ENCODE assay signal across 9 cellular contexts in the genomic region with DNA sequence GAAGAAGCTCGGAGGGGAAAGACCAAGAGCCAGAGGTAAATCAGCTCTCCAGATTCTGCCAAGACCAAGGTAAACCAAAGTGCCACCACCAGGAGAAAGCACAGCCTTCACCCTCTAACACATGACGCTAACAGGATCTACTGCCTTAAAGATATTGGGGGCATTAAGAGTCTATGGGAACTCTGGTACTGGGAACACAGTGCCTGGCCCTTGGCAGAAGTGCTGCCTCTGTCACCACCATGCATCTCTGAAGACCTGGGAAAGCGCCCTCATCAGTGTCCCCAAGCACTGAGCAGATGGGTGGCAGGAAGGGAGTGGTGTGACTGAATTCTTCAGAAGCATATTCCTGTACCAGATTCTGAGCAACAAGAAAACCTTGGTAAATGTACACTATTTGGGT. TPM values are rescaled to one million over a fixed set of nuclear protein-coding genes. Genes with fewer than 3 reads are reported as not detected.
DNase-seq lines count a peak whose midpoint lies in the region; ATAC-seq lines count a peak whose summit lies in the region.
"Had no signal": no experiment of that assay in that cellular context is flagged by ENCODE, and none has a peak within 500 bp of the region (broad histone marks: within the 10 kb centered on the region; RNA-seq: fewer than 3 reads in every experiment).

No MANE protein-coding gene starts in this region.

- H3K27me3 Mint-ChIP-seq in naive thymus-derived CD4-positive, alpha-beta T cell, result peaks cover 0 to 8% (median 0%) of the 10 kb centered on the region in 5 donors

- intact Hi-C loops in naive thymus-derived CD4-positive, alpha-beta T cell (cut with micrococcal nuclease), result loop anchor here in 1 of 2 donors (5.0 kb wide), 1 partner anchor 1288 kb away; no protein-coding TSS in a partner anchor

- no peaks in the 10 kb centered on the region for H3K9me3 ChIP-seq in naive thymus-derived CD4-positive, alpha-beta T cell (ENCODE audit: control insufficient read depth in 2 of 3, low read length in 3 of 3)

- peaks cover 0 to 8% (median 2%) of the 10 kb centered on the region in 5 donors for H3K36me3 Mint-ChIP-seq in naive thymus-derived CD4-positive, alpha-beta T cell

- no peaks in the 10 kb centered on the region for H3K9me3 Mint-ChIP-seq in naive thymus-derived CD4-positive, alpha-beta T cell

- peaks cover 18 to 44% (median 40%) of the 10 kb centered on the region in 7 donors for H3K4me1 Mint-ChIP-seq in naive thymus-derived CD4-positive, alpha-beta T cell

- peak overlapping the region in 5 of 9 donors; percentile 3 to 88 (median 34) for H3K27ac Mint-ChIP-seq in naive thymus-derived CD4-positive, alpha-beta T cell

- peak overlapping the region; percentile 96 for H3K4me3 ChIP-seq in ACC112 (ENCODE audit: low read depth, low read length)
- no peak overlapping the region for H3K4me3 ChIP-seq in naive thymus-derived CD4-positive, alpha-beta T cell (ENCODE audit: low read length)

- H2AFZ ChIP-seq in ACC112 (ENCODE audit: low read length, unreplicated experiment), result no peak overlapping the region

- CTCF ChIA-PET in naive thymus-derived CD4-positive, alpha-beta T cell (lab: Charles Lee), result interaction anchor here (0.6 kb wide), 1 partner anchor 11 kb away, joined by 3 read pairs; no protein-coding TSS in a partner anchor

- in situ Hi-C loops in KBM-7 (cut with MboI; ENCODE audit: low pct_unique_long_range_greater_than_20kb, low sequenced_read_pairs), result no loop called here

- peaks cover 6% of the 10 kb centered on the region; the same call in 1 of the 2 replicates for H3K36me3 ChIP-seq in ACC112 (ENCODE audit: insufficient read depth, low read length)
- peaks cover 0 to 16% (median 0%) of the 10 kb centered on the region in 3 experiments for H3K36me3 ChIP-seq in naive thymus-derived CD4-positive, alpha-beta T cell (ENCODE audit: control insufficient read depth in 2 of 3, insufficient read depth in 3 of 3, low read length in 3 of 3)

- POLR2A ChIA-PET in naive thymus-derived CD4-positive, alpha-beta T cell (lab: Charles Lee), result no interaction called here

- H3K27ac ChIP-seq in ACC112 (ENCODE audit: low read depth, low read length), result no peak overlapping the region
- no peak overlapping the region for H3K27ac ChIP-seq in naive thymus-derived CD4-positive, alpha-beta T cell (ENCODE audit: low read depth, low read length)

- H3K79me2 ChIP-seq in ACC112 (ENCODE audit: control insufficient read depth, insufficient read depth, low read length, unreplicated experiment), result peaks cover 13% of the 10 kb centered on the region

- ATAC-seq in naive thymus-derived CD4-positive, alpha-beta T cell, result no peak
- ATAC-seq in HG03039 (IDR thresholded peaks at IDR 0.05; ENCODE audit: unreplicated experiment) (no peak), GM19395 (IDR thresholded peaks at IDR 0.05; ENCODE audit: unreplicated experiment) (no peak)

- DNase-seq in KBM-7, result peak; percentile 3
- DNase-seq in cerebellum (ENCODE audit: low spot score), result peak; percentile 18
- no peak for DNase-seq in naive thymus-derived CD4-positive, alpha-beta T cell
- DNase-seq in DMS 273 (lab: John Stamatoyannopoulos, UW; ENCODE audit: unreplicated experiment), result no peak
- no peak for DNase-seq in NCI-H2107 treated with DMSO at 0.1 percent for 48 hours (lab: John Stamatoyannopoulos, UW; ENCODE audit: unreplicated experiment)

- H3K4me1 ChIP-seq in ACC112 (ENCODE audit: control insufficient read depth, insufficient read depth, low read length, unreplicated experiment), result peaks cover 9% of the 10 kb centered on the region
- H3K4me1 ChIP-seq in naive thymus-derived CD4-positive, alpha-beta T cell (ENCODE audit: control insufficient read depth in 2 of 2, insufficient read depth in 2 of 2, low read length in 2 of 2), result peaks cover 9 to 10% of the 10 kb centered on the region in 2 donors

- H3K27me3 ChIP-seq in ACC112 (ENCODE audit: insufficient read depth, low read length), result 0 out of 2 replicates have a peak, but pooled peaks cover 6% of the 10 kb centered on the region
- no peaks in the 10 kb centered on the region for H3K27me3 ChIP-seq in naive thymus-derived CD4-positive, alpha-beta T cell (ENCODE audit: control insufficient read depth in 2 of 2, insufficient read depth in 2 of 2, low read length in 2 of 2)

- H3K4me3 Mint-ChIP-seq in naive thymus-derived CD4-positive, alpha-beta T cell, result peak overlapping the region; percentile 51 to 100 (median 95)

RNA-seq across cellular contexts. Expression of gene QDPR, which starts 1.3 kb away (rescaled TPM):
- 17.5 TPM for total RNA-seq in cerebellum
- 10 to 100 TPM; 11.8 to 27.7 (median 23.1) TPM for total RNA-seq in naive thymus-derived CD4-positive, alpha-beta T cell
- 10 to 100 TPM; 48.8 to 50.5 TPM for polyA plus RNA-seq in naive thymus-derived CD4-positive, alpha-beta T cell

RNA-seq across cellular contexts. Expression of gene CLRN2, which starts 4.4 kb away (rescaled TPM):
- total RNA-seq in cerebellum, result not detected
- not detected for total RNA-seq in naive thymus-derived CD4-positive, alpha-beta T cell
- polyA plus RNA-seq in naive thymus-derived CD4-positive, alpha-beta T cell, result not detected
- total RNA-seq: Daoy had no signal

Comparison
In these comparisons a context has a peak if more than half of its experiments do, and no peak if none do; other contexts are left out.
1. DNase-seq: peak in KBM-7 (single experiment) and cerebellum (single experiment); none in naive thymus-derived CD4-positive, alpha-beta T cell (0 of 9), DMS 273 (single experiment) and NCI-H2107 treated with DMSO at 0.1 percent for 48 hours (single experiment).